Comparison of ENCODE assay signal across 20 cellular contexts in the genomic region with DNA sequence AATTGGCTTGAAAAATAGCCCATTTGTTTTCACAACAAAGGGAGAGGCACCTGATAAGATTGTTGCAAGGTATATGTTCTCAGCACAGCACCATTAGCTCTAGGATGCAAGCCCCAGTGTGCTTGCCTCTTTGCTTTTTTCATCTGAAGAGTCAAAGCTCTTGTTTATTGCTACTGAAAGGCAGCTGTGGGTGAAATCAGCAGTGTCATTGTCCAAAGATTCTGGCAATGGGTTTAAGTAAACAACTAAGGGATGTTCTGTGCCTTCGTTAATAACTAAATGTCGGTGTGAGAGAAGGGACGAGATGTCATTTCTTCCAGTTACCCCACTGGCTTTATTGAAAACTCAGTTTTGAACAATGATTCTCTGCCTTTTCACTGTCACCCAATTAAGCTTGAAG.
"Had no signal": no experiment of that assay in that cellular context is flagged by ENCODE, and none has a peak within 500 bp of the region (broad histone marks: within the 10 kb centered on the region; RNA-seq: fewer than 3 reads in every experiment).

No MANE protein-coding gene starts in this region.

- H3K4me1 Mint-ChIP-seq: activated CD4-positive, alpha-beta T cell treated with anti-CD3 and anti-CD28 coated beads, Interleukin-2, amount 10 ng/mL, durations not matched to agents 7 days and 5 days; naive thymus-derived CD4-positive, alpha-beta T cell; stimulated activated naive B cell treated with anti-CD40 and anti-IgM and Interleukin-4, amounts not matched to agents 10 μg/mL and 1 μg/mL and 100 μg/mL, for 72 hours had no signal

- H3K4me3 ChIP-seq: colonic mucosa, pancreas, vagina had no signal

- H3K27ac ChIP-seq: colonic mucosa, pancreas, vagina had no signal

- H3K27me3 ChIP-seq: colonic mucosa, pancreas, vagina had no signal

- ATAC-seq: activated CD4-positive, CD25-positive, alpha-beta regulatory T cell treated with anti-CD3 and anti-CD28 coated beads, Interleukin-2, amount 50 U/mL, for 24 hours; activated CD8-positive, alpha-beta T cell treated with anti-CD3 and anti-CD28 coated beads, Interleukin-2, amount 10 ng/mL, durations not matched to agents 7 days and 5 days; naive thymus-derived CD4-positive, alpha-beta T cell; pancreas; stimulated activated naive B cell treated with anti-CD40 and anti-IgM and Interleukin-4, amounts not matched to agents 10 μg/mL and 1 μg/mL and 100 μg/mL, for 72 hours had no signal

- DNase-seq: activated CD4-positive, alpha-beta T cell treated with anti-CD3 and anti-CD28 coated beads, Interleukin-2, amount 10 ng/mL, durations not matched to agents 7 days and 5 days; activated CD8-positive, alpha-beta T cell treated with anti-CD3 and anti-CD28 coated beads, Interleukin-2, amount 10 ng/mL, durations not matched to agents 7 days and 5 days; activated naive CD4-positive, alpha-beta T cell treated with anti-CD3 and anti-CD28 coated beads for 36 hours; activated T-cell treated with anti-CD3 and anti-CD28 coated beads, Interleukin-2, amount 50 U/mL, for 24 hours; central memory CD4-positive, alpha-beta T cell; colonic mucosa; erythroblast; foreskin melanocyte; kidney glomerular epithelial cell; mesenchymal stem cell; naive thymus-derived CD4-positive, alpha-beta T cell; pancreas; stimulated activated naive B cell treated with anti-CD40 and anti-IgM and Interleukin-4, amounts not matched to agents 10 μg/mL and 1 μg/mL and 100 μg/mL, for 72 hours; T-helper 1 cell; T1000; trophoblast cell had no signal

- H3K27me3 Mint-ChIP-seq: activated CD4-positive, alpha-beta T cell treated with anti-CD3 and anti-CD28 coated beads, Interleukin-2, amount 10 ng/mL, durations not matched to agents 7 days and 5 days; activated T-cell treated with anti-CD3 and anti-CD28 coated beads, Interleukin-2, amount 50 U/mL, for 24 hours; brain; stimulated activated naive B cell treated with anti-CD40 and anti-IgM and Interleukin-4, amounts not matched to agents 10 μg/mL and 1 μg/mL and 100 μg/mL, for 72 hours had no signal

- H3K4me3 Mint-ChIP-seq: activated CD4-positive, alpha-beta T cell treated with anti-CD3 and anti-CD28 coated beads, Interleukin-2, amount 10 ng/mL, durations not matched to agents 7 days and 5 days; activated CD8-positive, alpha-beta T cell treated with anti-CD3 and anti-CD28 coated beads, Interleukin-2, amount 10 ng/mL, durations not matched to agents 7 days and 5 days; activated naive CD4-positive, alpha-beta T cell treated with anti-CD3 and anti-CD28 coated beads for 36 hours; activated T-cell treated with anti-CD3 and anti-CD28 coated beads, Interleukin-2, amount 50 U/mL, for 24 hours; brain; naive thymus-derived CD4-positive, alpha-beta T cell; stimulated activated naive B cell treated with anti-CD40 and anti-IgM and Interleukin-4, amounts not matched to agents 10 μg/mL and 1 μg/mL and 100 μg/mL, for 72 hours had no signal

- H3K36me3 Mint-ChIP-seq: brain; naive thymus-derived CD4-positive, alpha-beta T cell; stimulated activated naive B cell treated with anti-CD40 and anti-IgM and Interleukin-4, amounts not matched to agents 10 μg/mL and 1 μg/mL and 100 μg/mL, for 72 hours had no signal

- H3K27ac Mint-ChIP-seq: activated CD4-positive, alpha-beta T cell treated with anti-CD3 and anti-CD28 coated beads, Interleukin-2, amount 10 ng/mL, durations not matched to agents 7 days and 5 days; activated CD8-positive, alpha-beta T cell treated with anti-CD3 and anti-CD28 coated beads, Interleukin-2, amount 10 ng/mL, durations not matched to agents 7 days and 5 days; activated naive CD4-positive, alpha-beta T cell treated with anti-CD3 and anti-CD28 coated beads for 36 hours; activated T-cell treated with anti-CD3 and anti-CD28 coated beads, Interleukin-2, amount 50 U/mL, for 24 hours; activated T-helper 2 cell treated with anti-CD3 and anti-CD28 coated beads, Interferon-gamma antibody, Interleukin-2, Interleukin-4, amounts not matched to agents 10 μg/mL and 5 μg/mL and 100 μg/mL, durations not matched to agents 14 hours and 24 hours and 36 hours; brain; naive thymus-derived CD4-positive, alpha-beta T cell; stimulated activated naive B cell treated with anti-CD40 and anti-IgM and Interleukin-4, amounts not matched to agents 10 μg/mL and 1 μg/mL and 100 μg/mL, for 72 hours had no signal

- H3K9me3 Mint-ChIP-seq: brain had no signal
